In genomic region chr1:211833174-211833820, GRCh38 we compare ENCODE assay signal across 11 cellular contexts. TPM values are rescaled to one million over a fixed set of nuclear protein-coding genes. Genes with fewer than 3 reads are reported as not detected.
A peak's percentile ranks its signal among the peaks of the same experiment; 100 is the strongest.
DNase-seq lines count a peak whose midpoint lies in the region.
"Had no signal": no experiment of that assay in that cellular context is flagged by ENCODE, and none has a peak within 500 bp of the region (broad histone marks: within the 10 kb centered on the region; RNA-seq: fewer than 3 reads in every experiment).

No MANE protein-coding gene starts in this region.

- no peaks in the 10 kb centered on the region for H3K27me3 Mint-ChIP-seq in activated naive CD4-positive, alpha-beta T cell treated with anti-CD3 and anti-CD28 coated beads for 36 hours (ENCODE audit: low read depth)
- no peaks in the 10 kb centered on the region for H3K27me3 Mint-ChIP-seq in activated naive CD8-positive, alpha-beta T cell
- no peaks in the 10 kb centered on the region for H3K27me3 Mint-ChIP-seq in stimulated activated naive CD8-positive, alpha-beta T cell treated with anti-CD3 and anti-CD28 coated beads, Interleukin-15, Interleukin-2, amounts not matched to agents 100 ng/mL and 50 ng/mL, for 24 hours

- H3K27ac Mint-ChIP-seq in activated naive CD4-positive, alpha-beta T cell treated with anti-CD3 and anti-CD28 coated beads for 36 hours: no peak overlapping the region
- peak overlapping the region; percentile 5 for H3K27ac Mint-ChIP-seq in activated naive CD8-positive, alpha-beta T cell
- peak overlapping the region; percentile 50 for H3K27ac Mint-ChIP-seq in stimulated activated naive CD8-positive, alpha-beta T cell treated with anti-CD3 and anti-CD28 coated beads, Interleukin-15, Interleukin-2, amounts not matched to agents 100 ng/mL and 50 ng/mL, for 24 hours

- no peak overlapping the region for H3K4me3 Mint-ChIP-seq in activated naive CD4-positive, alpha-beta T cell treated with anti-CD3 and anti-CD28 coated beads for 36 hours
- H3K4me3 Mint-ChIP-seq in activated naive CD8-positive, alpha-beta T cell: peak overlapping the region; percentile 51
- H3K4me3 Mint-ChIP-seq in stimulated activated naive CD8-positive, alpha-beta T cell treated with anti-CD3 and anti-CD28 coated beads, Interleukin-15, Interleukin-2, amounts not matched to agents 100 ng/mL and 50 ng/mL, for 24 hours: peak overlapping the region; percentile 31

- CTCF ChIA-PET in activated naive CD4-positive, alpha-beta T cell treated with anti-CD3 and anti-CD28 coated beads for 36 hours (lab: Charles Lee): interaction anchor here (0.6 to 1.1 kb wide), 3 partner anchors 134 to 202 kb away, joined by 3 read pairs; partner anchors contain the start of genes DTL and INTS7

- no peaks in the 10 kb centered on the region for H3K9me3 Mint-ChIP-seq in activated naive CD4-positive, alpha-beta T cell treated with anti-CD3 and anti-CD28 coated beads for 36 hours
- no peaks in the 10 kb centered on the region for H3K9me3 Mint-ChIP-seq in activated naive CD8-positive, alpha-beta T cell (ENCODE audit: low read depth)
- H3K9me3 Mint-ChIP-seq in stimulated activated naive CD8-positive, alpha-beta T cell treated with anti-CD3 and anti-CD28 coated beads, Interleukin-15, Interleukin-2, amounts not matched to agents 100 ng/mL and 50 ng/mL, for 24 hours: no peaks in the 10 kb centered on the region

- peaks cover 47% of the 10 kb centered on the region for H3K4me1 Mint-ChIP-seq in activated naive CD4-positive, alpha-beta T cell treated with anti-CD3 and anti-CD28 coated beads for 36 hours (ENCODE audit: low read depth)
- peaks cover 51% of the 10 kb centered on the region for H3K4me1 Mint-ChIP-seq in activated naive CD8-positive, alpha-beta T cell (ENCODE audit: low read depth)
- peaks cover 54% of the 10 kb centered on the region for H3K4me1 Mint-ChIP-seq in stimulated activated naive CD8-positive, alpha-beta T cell treated with anti-CD3 and anti-CD28 coated beads, Interleukin-15, Interleukin-2, amounts not matched to agents 100 ng/mL and 50 ng/mL, for 24 hours (ENCODE audit: low read depth)

- DNase-seq in activated naive CD4-positive, alpha-beta T cell treated with anti-CD3 and anti-CD28 coated beads for 36 hours: peak; percentile 72
- DNase-seq in activated naive CD4-positive, alpha-beta T cell treated with anti-CD3 and anti-CD28 coated beads, Interleukin-2, amount 50 U/mL, for 16 hours: no peak
- peak; percentile 34 for DNase-seq in NOMO-1 treated with DMSO at 0.1 percent for 48 hours (lab: John Stamatoyannopoulos, UW; ENCODE audit: unreplicated experiment)
- no peak for DNase-seq in NCI-H2107 treated with DMSO at 0.1 percent for 48 hours (lab: John Stamatoyannopoulos, UW; ENCODE audit: unreplicated experiment)
- no peak for DNase-seq in GOT3 (lab: John Stamatoyannopoulos, UW)
- DNase-seq in NK-92 (lab: John Stamatoyannopoulos, UW; ENCODE audit: unreplicated experiment): no peak
- DNase-seq: AML-193, DMS79 treated with DMSO at 0.1 percent for 48 hours, MM.1S had no signal

- intact Hi-C loops in activated naive CD4-positive, alpha-beta T cell treated with anti-CD3 and anti-CD28 coated beads for 36 hours (cut with micrococcal nuclease): loop anchor here (1.0 to 10.0 kb wide), 6 partner anchors 102 to 579 kb away; partner anchors contain the start of genes PACC1 and SLC30A1

- no peaks in the 10 kb centered on the region for H3K36me3 Mint-ChIP-seq in activated naive CD4-positive, alpha-beta T cell treated with anti-CD3 and anti-CD28 coated beads for 36 hours (ENCODE audit: low read depth)
- no peaks in the 10 kb centered on the region for H3K36me3 Mint-ChIP-seq in activated naive CD8-positive, alpha-beta T cell
- H3K36me3 Mint-ChIP-seq in stimulated activated naive CD8-positive, alpha-beta T cell treated with anti-CD3 and anti-CD28 coated beads, Interleukin-15, Interleukin-2, amounts not matched to agents 100 ng/mL and 50 ng/mL, for 24 hours (ENCODE audit: low read depth): no peaks in the 10 kb centered on the region

RNA-seq across cellular contexts. Expression of gene LPGAT1, which starts 2.7 kb away (rescaled TPM):
- 10 to 100 TPM; 18.6 to 21.7 TPM for total RNA-seq in activated naive CD4-positive, alpha-beta T cell treated with anti-CD3 and anti-CD28 coated beads for 36 hours

Comparison
In these comparisons a context has a peak if more than half of its experiments do, and no peak if none do; other contexts are left out.
1. DNase-seq: peak in activated naive CD4-positive, alpha-beta T cell treated with anti-CD3 and anti-CD28 coated beads for 36 hours (single experiment) and NOMO-1 treated with DMSO at 0.1 percent for 48 hours (single experiment); none in activated naive CD4-positive, alpha-beta T cell treated with anti-CD3 and anti-CD28 coated beads, Interleukin-2, amount 50 U/mL, for 16 hours (single experiment), NCI-H2107 treated with DMSO at 0.1 percent for 48 hours (single experiment), GOT3 (single experiment) and NK-92 (single experiment).